16 cellular contexts compared by ENCODE assay signal in genomic region chr11:130909650-130910049, GRCh38. TPM values are rescaled to one million over a fixed set of nuclear protein-coding genes. Genes with fewer than 3 reads are reported as not detected.
DNase-seq lines count a peak whose midpoint lies in the region; ATAC-seq, FAIRE-seq and TF ChIP-seq lines count a peak whose summit lies in the region.
"Had no signal": no experiment of that assay in that cellular context is flagged by ENCODE, and none has a peak within 500 bp of the region (broad histone marks: within the 10 kb centered on the region; RNA-seq: fewer than 3 reads in every experiment).

No MANE protein-coding gene starts in this region.

- H3K36me3 ChIP-seq in osteoblast (ENCODE audit: insufficient read depth, low read length): peaks cover 86% of the 10 kb centered on the region

- no peak overlapping the region for H3K4me3 ChIP-seq in epithelial cell of esophagus (ENCODE audit: low read length)
- H3K4me3 ChIP-seq in osteoblast (ENCODE audit: insufficient read depth, low read length): no peak overlapping the region
- H3K4me3 ChIP-seq: mucosa of descending colon had no signal

- H2AFZ ChIP-seq in osteoblast (ENCODE audit: low read length): no peak overlapping the region

- H3K27me3 ChIP-seq in osteoblast (ENCODE audit: insufficient read depth, low read length): no peaks in the 10 kb centered on the region

- peaks cover 22% of the 10 kb centered on the region for H3K4me1 ChIP-seq in osteoblast (ENCODE audit: insufficient read depth, low read length)

- H4K20me1 ChIP-seq in osteoblast (ENCODE audit: insufficient read depth, low read length): peaks cover 9% of the 10 kb centered on the region

- no peaks in the 10 kb centered on the region for H3K9me3 ChIP-seq in osteoblast (ENCODE audit: low read depth, low read length)
- H3K9me3 ChIP-seq: mucosa of descending colon had no signal

- H3K79me2 ChIP-seq in osteoblast (ENCODE audit: insufficient read depth, low read length): peaks cover 49% of the 10 kb centered on the region

- ATAC-seq in HG02870 (IDR thresholded peaks at IDR 0.05; ENCODE audit: unreplicated experiment): no peak
- no peak for ATAC-seq in GM18867 (IDR thresholded peaks at IDR 0.05; ENCODE audit: unreplicated experiment)

- peak overlapping the region; percentile 87 for H3K27ac ChIP-seq in osteoblast (ENCODE audit: low read depth, low read length)

- FAIRE-seq in frontal cortex (lab: Jason Lieb, UNC): no peak
- FAIRE-seq: endometrium, H1 had no signal

- DNase-seq in AG20443 (ENCODE audit: low spot score): peak; percentile 32
- peak; percentile 46 for DNase-seq in RKO (ENCODE audit: low spot score)
- DNase-seq in epithelial cell of esophagus (ENCODE audit: low read depth): peak; percentile 84
- DNase-seq in osteoblast (ENCODE audit: insufficient read length, low spot score, missing footprints): peak; percentile 81
- DNase-seq in frontal cortex (ENCODE audit: low spot score in 2 of 2): no peak
- no peak for DNase-seq in NCI-H69 (lab: John Stamatoyannopoulos, UW)
- DNase-seq: Karpas-422; mucosa of descending colon; NCI-H187 treated with DMSO at 0.1 percent for 48 hours; NCI-H82; SHP77; stimulated activated CD4-positive, alpha-beta T cell treated with anti-CD3 and anti-CD28 coated beads, Interleukin-2, amount 100 ng/mL, for 48 hours had no signal

- TF ChIP-seq CTCF in epithelial cell of esophagus (IDR thresholded peaks at IDR 0.05; ENCODE audit: insufficient read depth, low read depth, low read length, missing control alignments) (no peak), osteoblast (IDR thresholded peaks at IDR 0.05; ENCODE audit: extremely low read depth, low read depth, low read length) (no peak)

- H3K4me2 ChIP-seq in osteoblast (ENCODE audit: insufficient read depth, low read length): peak overlapping the region; percentile 35

RNA-seq across cellular contexts. Expression of gene SNX19, which starts 6.6 kb away (rescaled TPM):
- total RNA-seq in osteoblast (124 TPM in 2 replicates), frontal cortex (40.8 TPM)

Comparison
In these comparisons a context has a peak if more than half of its experiments do, and no peak if none do; other contexts are left out.
1. DNase-seq: peak in AG20443 (single experiment), RKO (single experiment), epithelial cell of esophagus (single experiment) and osteoblast (single experiment); none in frontal cortex (0 of 2) and NCI-H69 (single experiment).